ENCODE assay signal across 12 cellular contexts in the genomic region with DNA sequence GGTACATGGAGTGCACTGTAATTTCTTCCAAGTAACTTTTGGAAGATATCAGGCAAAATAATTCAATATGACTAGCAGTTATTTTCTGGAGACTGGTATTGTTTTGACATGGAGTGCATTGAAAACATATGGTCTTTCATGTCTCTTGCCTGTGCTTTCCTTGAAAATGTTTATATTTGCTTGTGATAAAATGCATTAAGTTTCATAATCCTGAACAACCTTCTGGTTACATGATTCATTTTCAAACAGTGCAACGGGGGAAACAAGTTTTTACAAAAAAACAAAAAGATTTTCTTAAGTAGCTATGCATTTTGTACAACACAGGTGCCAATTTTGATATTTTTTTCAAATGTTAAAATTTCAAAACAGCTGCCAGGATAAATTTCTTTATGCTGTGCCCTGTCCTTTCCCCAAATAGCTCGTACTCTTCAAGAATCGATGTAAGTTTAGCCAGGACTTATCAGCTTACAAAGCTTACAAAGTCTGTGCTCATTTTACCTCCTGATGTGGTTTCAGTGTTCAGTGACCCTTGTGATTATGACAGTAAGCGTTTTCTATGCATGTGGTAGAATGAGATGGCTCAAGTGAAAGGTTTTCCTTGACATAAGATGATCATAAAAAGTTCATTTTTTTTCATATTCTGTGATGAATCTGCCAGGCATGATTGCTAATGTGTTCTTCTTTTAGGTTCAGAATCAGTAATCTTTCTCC.
DNase-seq lines count a peak whose midpoint lies in the region; ATAC-seq and TF ChIP-seq lines count a peak whose summit lies in the region.
"Had no signal": no experiment of that assay in that cellular context is flagged by ENCODE, and none has a peak within 500 bp of the region (broad histone marks: within the 10 kb centered on the region; RNA-seq: fewer than 3 reads in every experiment).

No MANE protein-coding gene starts in this region.

- peak overlapping the region; percentile 50 for H3K27ac Mint-ChIP-seq in activated T-cell treated with anti-CD3 and anti-CD28 coated beads, Interleukin-2, amount 50 U/mL, for 24 hours
- peak overlapping the region; percentile 9 for H3K27ac Mint-ChIP-seq in stimulated activated effector memory CD8-positive, alpha-beta T cell treated with anti-CD3 and anti-CD28 coated beads, Interleukin-12 subunit alpha, Interleukin-12 subunit beta, amount 100 ng/mL, for 72 hours

- H3K36me3 ChIP-seq in IMR-90 (ENCODE audit: control insufficient read depth, insufficient read depth, low read length) (no peaks in the 10 kb centered on the region), brain microvascular endothelial cell (replicated peaks) (no peaks in the 10 kb centered on the region), esophagus muscularis mucosa (no peaks in the 10 kb centered on the region)

- H4K20me1 ChIP-seq in IMR-90 (ENCODE audit: insufficient read depth, low read length) = no peaks in the 10 kb centered on the region

- WGBS in IMR-90 (ENCODE audit: extremely low coverage in 2 of 2, insufficient read length in 1 of 2), 2 experiments = no CpG with 5 or more reads among the region's 4 CpGs
- WGBS in esophagus muscularis mucosa = 54% methylated on average over 4 of the region's 4 CpGs

- peak overlapping the region; percentile 5 for H3K4me3 Mint-ChIP-seq in activated T-cell treated with anti-CD3 and anti-CD28 coated beads, Interleukin-2, amount 50 U/mL, for 24 hours
- peak overlapping the region; percentile 8 for H3K4me3 Mint-ChIP-seq in stimulated activated effector memory CD8-positive, alpha-beta T cell treated with anti-CD3 and anti-CD28 coated beads, Interleukin-12 subunit alpha, Interleukin-12 subunit beta, amount 100 ng/mL, for 72 hours

- peak; percentile 53 for ATAC-seq in IMR-90 (ENCODE audit: low read depth)
- ATAC-seq in stimulated activated effector memory CD8-positive, alpha-beta T cell treated with anti-CD3 and anti-CD28 coated beads, Interleukin-12 subunit alpha, Interleukin-12 subunit beta, amount 100 ng/mL, for 72 hours = peak; percentile 61
- ATAC-seq: effector memory CD8-positive, alpha-beta T cell had no signal

- H2AK5ac ChIP-seq in IMR-90 (ENCODE audit: low read depth, low read length) = no peak overlapping the region

- H2BK20ac ChIP-seq in IMR-90 (ENCODE audit: low read depth, low read length) = no peak overlapping the region

- no peak overlapping the region for H3K56ac ChIP-seq in IMR-90 (ENCODE audit: extremely low read depth, insufficient read depth, low read length)

- H3K4me1 ChIP-seq in IMR-90 (ENCODE audit: control insufficient read depth, insufficient read depth, low read length) = peaks cover 2% of the 10 kb centered on the region; the same call in 1 of the 2 replicates
- no peaks in the 10 kb centered on the region for H3K4me1 ChIP-seq in esophagus muscularis mucosa

- H3K79me1 ChIP-seq in IMR-90 (ENCODE audit: low read depth in 1 of 2, low read length in 2 of 2) = no peaks in the 10 kb centered on the region

- H3K27me3 ChIP-seq in IMR-90 (ENCODE audit: control insufficient read depth, insufficient read depth, low read length) = no peaks in the 10 kb centered on the region
- no peaks in the 10 kb centered on the region for H3K27me3 ChIP-seq in brain microvascular endothelial cell (replicated peaks)
- H3K27me3 ChIP-seq in esophagus muscularis mucosa = no peaks in the 10 kb centered on the region

- no peak overlapping the region for H2AK9ac ChIP-seq in IMR-90 (replicated peaks; ENCODE audit: low read depth, low read length, poor library complexity)

- DNase-seq in activated T-cell treated with anti-CD3 and anti-CD28 coated beads, Interleukin-2, amount 50 U/mL, for 24 hours = no peak
- no peak for DNase-seq in activated T-cell treated with anti-CD3 and anti-CD28 coated beads, Interleukin-2, amount 50 U/mL, for 48 hours
- DNase-seq in IMR-90 = peak; percentile 50
- DNase-seq in brain microvascular endothelial cell = peak; percentile 22
- DNase-seq in stimulated activated effector memory CD8-positive, alpha-beta T cell treated with anti-CD3 and anti-CD28 coated beads, Interleukin-12 subunit alpha, Interleukin-12 subunit beta, amount 100 ng/mL, for 72 hours (ENCODE audit: low spot score in 2 of 2) = no peak
- DNase-seq in esophagus muscularis mucosa (ENCODE audit: extremely low spot score) = no peak
- DNase-seq in ecto neural progenitor cell (ENCODE audit: low spot score) = no peak
- no peak for DNase-seq in EL
- DNase-seq: activated effector memory CD4-positive, alpha-beta T cell treated with Interleukin-2 at 50 U/mL for 16 hours; effector memory CD8-positive, alpha-beta T cell; NCI-H1048; nucleus accumbens had no signal

- TF ChIP-seq CTCF in IMR-90 (conservative IDR thresholded peaks at IDR 0.05; ENCODE audit: low read depth, low read length) (no peak), brain microvascular endothelial cell (IDR thresholded peaks at IDR 0.05; ENCODE audit: low read depth, low read length, missing control alignments) (no peak), esophagus muscularis mucosa (IDR thresholded peaks at IDR 0.05) (no peak)

- H3K4ac ChIP-seq in IMR-90 (ENCODE audit: low read depth, low read length) = no peak overlapping the region

- no peak overlapping the region for H3K14ac ChIP-seq in IMR-90 (replicated peaks; ENCODE audit: low read depth, low read length)

- no peak for TF ChIP-seq POLR2A in IMR-90 (IDR thresholded peaks at IDR 0.05; ENCODE audit: low read depth, low read length)
- TF ChIP-seq POLR2A in esophagus muscularis mucosa (IDR thresholded peaks at IDR 0.05; ENCODE audit: low read depth) = no peak

- intact Hi-C loops in IMR-90 (cut with micrococcal nuclease) (no loop called here), esophagus muscularis mucosa (cut with DNase I) (no loop called here)

- peaks cover 12% of the 10 kb centered on the region for H3K36me3 Mint-ChIP-seq in activated T-cell treated with anti-CD3 and anti-CD28 coated beads, Interleukin-2, amount 50 U/mL, for 24 hours (ENCODE audit: low read depth)
- H3K36me3 Mint-ChIP-seq in stimulated activated effector memory CD8-positive, alpha-beta T cell treated with anti-CD3 and anti-CD28 coated beads, Interleukin-12 subunit alpha, Interleukin-12 subunit beta, amount 100 ng/mL, for 72 hours = peaks cover 6% of the 10 kb centered on the region

- H3K4me3 ChIP-seq in IMR-90 (ENCODE audit: insufficient read depth, low read depth, low read length) (no peak overlapping the region), brain microvascular endothelial cell (ENCODE audit: low read depth, low read length) (no peak overlapping the region), esophagus muscularis mucosa (no peak overlapping the region)

- TF ChIP-seq RAD21 in IMR-90 (IDR thresholded peaks at IDR 0.05; ENCODE audit: low read length) = no peak

- H3K9me1 ChIP-seq in IMR-90 (ENCODE audit: insufficient read depth, low read length) = no peaks in the 10 kb centered on the region

- H4K8ac ChIP-seq in IMR-90 (ENCODE audit: low read depth in 2 of 2, low read length in 2 of 2) = no peak overlapping the region

- BruUV-seq in IMR-90 (replicated peaks; lab: Mats Ljungman, UMichigan) = no TSS peak

- peaks cover 71% of the 10 kb centered on the region for H3K4me1 Mint-ChIP-seq in activated T-cell treated with anti-CD3 and anti-CD28 coated beads, Interleukin-2, amount 50 U/mL, for 24 hours (ENCODE audit: low read depth)
- peaks cover 33% of the 10 kb centered on the region for H3K4me1 Mint-ChIP-seq in stimulated activated effector memory CD8-positive, alpha-beta T cell treated with anti-CD3 and anti-CD28 coated beads, Interleukin-12 subunit alpha, Interleukin-12 subunit beta, amount 100 ng/mL, for 72 hours

- H3K9me3 Mint-ChIP-seq in activated T-cell treated with anti-CD3 and anti-CD28 coated beads, Interleukin-2, amount 50 U/mL, for 24 hours = peaks cover 6% of the 10 kb centered on the region
- H3K9me3 Mint-ChIP-seq in stimulated activated effector memory CD8-positive, alpha-beta T cell treated with anti-CD3 and anti-CD28 coated beads, Interleukin-12 subunit alpha, Interleukin-12 subunit beta, amount 100 ng/mL, for 72 hours = no peaks in the 10 kb centered on the region

- no peaks in the 10 kb centered on the region for H3K27me3 Mint-ChIP-seq in activated T-cell treated with anti-CD3 and anti-CD28 coated beads, Interleukin-2, amount 50 U/mL, for 24 hours
- H3K27me3 Mint-ChIP-seq: effector memory CD8-positive, alpha-beta T cell had no signal

- CTCF ChIA-PET in IMR-90 (lab: Yijun Ruan, JAX) = interaction anchor here (0.6 kb wide), 1 partner anchor 58 kb away, joined by 5 read pairs; no protein-coding TSS in a partner anchor

- H2BK5ac ChIP-seq in IMR-90 (ENCODE audit: low read depth, low read length, poor library complexity, severe bottlenecking) = no peak overlapping the region

- H2BK15ac ChIP-seq in IMR-90 (ENCODE audit: low read depth, low read length) = no peak overlapping the region

- dilution Hi-C loops in IMR-90 (cut with HindIII; ENCODE audit: low sequenced_read_pairs, unreplicated experiment) = no loop called here

- H3K27ac ChIP-seq in IMR-90 (ENCODE audit: insufficient read depth, low read length) (no peak overlapping the region), brain microvascular endothelial cell (no peak overlapping the region), esophagus muscularis mucosa (replicated peaks in 1 of 4) (no peak overlapping the region)

- H3K18ac ChIP-seq in IMR-90 (ENCODE audit: low read depth, low read length) = no peak overlapping the region

- no peak overlapping the region for H4K91ac ChIP-seq in IMR-90 (ENCODE audit: insufficient read depth, low read depth, low read length)

- H2AFZ ChIP-seq in IMR-90 (replicated peaks; ENCODE audit: low read length, poor library complexity) = no peak overlapping the region

- in situ Hi-C loops in IMR-90 (cut with MboI; ENCODE audit: low sequenced_read_pairs) (no loop called here), brain microvascular endothelial cell (cut with HindIII; ENCODE audit: low pct_ligation_motif_present, low sequenced_read_pairs) (no loop called here)

- H3K9me3 ChIP-seq in IMR-90 (ENCODE audit: control insufficient read depth, insufficient read depth, low read length) (no peaks in the 10 kb centered on the region), esophagus muscularis mucosa (no peaks in the 10 kb centered on the region)

- H3K9ac ChIP-seq in IMR-90 (ENCODE audit: low read depth, low read length) = no peak overlapping the region

- no peak overlapping the region for H4K5ac ChIP-seq in IMR-90 (ENCODE audit: low read depth, low read length)

- TF ChIP-seq EP300 in esophagus muscularis mucosa (IDR thresholded peaks at IDR 0.05) = no peak

- POLR2A ChIA-PET in IMR-90 (lab: Charles Lee; ENCODE audit: unreplicated experiment) = no interaction called here

- H2BK120ac ChIP-seq in IMR-90 (ENCODE audit: low read depth, low read length) = no peak overlapping the region

- H3K4me2 ChIP-seq in IMR-90 (ENCODE audit: low read depth, low read length) = no peak overlapping the region

- H3K23ac ChIP-seq in IMR-90 (ENCODE audit: low read depth, low read length) = no peak overlapping the region

TF ChIP-seq in IMR-90, 13 proteins besides CTCF, POLR2A, EP300 and RAD21 (continues in another document):
- no peak for TF ChIP-seq FOS (IDR thresholded peaks at IDR 0.05; ENCODE audit: low read depth, low read length)

Comparison
In these comparisons a context has a peak if more than half of its experiments do, and no peak if none do; other contexts are left out.
1. DNase-seq: peak in IMR-90 (single experiment) and brain microvascular endothelial cell (single experiment); none in activated T-cell treated with anti-CD3 and anti-CD28 coated beads, Interleukin-2, amount 50 U/mL, for 24 hours (single experiment), activated T-cell treated with anti-CD3 and anti-CD28 coated beads, Interleukin-2, amount 50 U/mL, for 48 hours (0 of 2), stimulated activated effector memory CD8-positive, alpha-beta T cell treated with anti-CD3 and anti-CD28 coated beads, Interleukin-12 subunit alpha, Interleukin-12 subunit beta, amount 100 ng/mL, for 72 hours (0 of 2), esophagus muscularis mucosa (single experiment), ecto neural progenitor cell (single experiment) and EL (single experiment).